14 cellular contexts compared by ENCODE assay signal in the genomic region with DNA sequence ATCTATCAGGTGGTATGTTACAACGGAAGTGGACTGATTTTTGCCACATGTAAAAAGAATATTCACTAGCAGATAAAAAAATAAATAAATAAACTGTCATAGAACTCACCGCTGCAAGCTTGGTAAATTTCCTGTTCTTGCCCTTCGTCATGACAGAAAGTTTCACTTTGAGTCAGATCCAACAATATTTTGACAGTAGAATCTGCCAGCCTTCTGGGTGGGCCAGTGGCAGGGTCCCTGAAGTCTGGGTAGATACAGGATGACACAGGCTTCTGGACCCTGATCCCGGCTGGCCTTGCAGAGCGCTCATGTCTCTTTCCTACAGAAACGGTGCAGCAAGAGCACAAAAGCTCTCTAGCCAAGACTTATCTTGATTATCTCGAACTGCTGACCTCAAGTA.
DNase-seq lines count a peak whose midpoint lies in the region; ATAC-seq and TF ChIP-seq lines count a peak whose summit lies in the region.
"Had no signal": no experiment of that assay in that cellular context is flagged by ENCODE, and none has a peak within 500 bp of the region (broad histone marks: within the 10 kb centered on the region; RNA-seq: fewer than 3 reads in every experiment).

No MANE protein-coding gene starts in this region.

- peaks cover 0 to 8% of the 10 kb centered on the region in 2 donors for H3K4me1 Mint-ChIP-seq in natural killer cell treated with Interleukin-12 subunit alpha and Interleukin-12 subunit beta and Interleukin-15 and Interleukin-18, amount 100 ng/mL, for 72 hours (ENCODE audit: low read depth in 2 of 2)
- no peaks in the 10 kb centered on the region for H3K4me1 Mint-ChIP-seq in natural killer cell
- peaks cover 7% of the 10 kb centered on the region for H3K4me1 Mint-ChIP-seq in stimulated activated memory B cell treated with anti-CD40 and anti-IgM and Interleukin-4, amounts not matched to agents 10 μg/mL and 1 μg/mL and 100 μg/mL, for 72 hours

- H3K27ac Mint-ChIP-seq in natural killer cell treated with Interleukin-12 subunit alpha and Interleukin-12 subunit beta and Interleukin-15 and Interleukin-18, amount 100 ng/mL, for 72 hours = no peak overlapping the region
- H3K27ac Mint-ChIP-seq in natural killer cell = no peak overlapping the region
- H3K27ac Mint-ChIP-seq in stimulated activated memory B cell treated with anti-CD40 and anti-IgM and Interleukin-4, amounts not matched to agents 10 μg/mL and 1 μg/mL and 100 μg/mL, for 72 hours = no peak overlapping the region

- H3K27me3 Mint-ChIP-seq in natural killer cell treated with Interleukin-12 subunit alpha and Interleukin-12 subunit beta and Interleukin-15 and Interleukin-18, amount 100 ng/mL, for 72 hours = no peaks in the 10 kb centered on the region
- peaks cover 0 to 2% of the 10 kb centered on the region in 2 donors for H3K27me3 Mint-ChIP-seq in natural killer cell (ENCODE audit: low read depth in 2 of 2)
- no peaks in the 10 kb centered on the region for H3K27me3 Mint-ChIP-seq in stimulated activated memory B cell treated with anti-CD40 and anti-IgM and Interleukin-4, amounts not matched to agents 10 μg/mL and 1 μg/mL and 100 μg/mL, for 72 hours

- ATAC-seq in natural killer cell treated with Interleukin-12 subunit alpha and Interleukin-12 subunit beta and Interleukin-15 and Interleukin-18, amount 100 ng/mL, for 72 hours = peak in 1 of 2 donors; percentile 70
- no peak for ATAC-seq in natural killer cell
- peak; percentile 81 for ATAC-seq in GM21723 (IDR thresholded peaks at IDR 0.05; ENCODE audit: unreplicated experiment)
- ATAC-seq in HG03378 (IDR thresholded peaks at IDR 0.05; ENCODE audit: unreplicated experiment) = peak; percentile 84
- ATAC-seq in stimulated activated memory B cell treated with anti-CD40 and anti-IgM and Interleukin-4, amounts not matched to agents 10 μg/mL and 1 μg/mL and 100 μg/mL, for 72 hours = peak; percentile 12
- ATAC-seq in left lobe of liver = no peak

- no peaks in the 10 kb centered on the region for H3K9me3 Mint-ChIP-seq in natural killer cell treated with Interleukin-12 subunit alpha and Interleukin-12 subunit beta and Interleukin-15 and Interleukin-18, amount 100 ng/mL, for 72 hours
- no peaks in the 10 kb centered on the region for H3K9me3 Mint-ChIP-seq in natural killer cell
- no peaks in the 10 kb centered on the region for H3K9me3 Mint-ChIP-seq in stimulated activated memory B cell treated with anti-CD40 and anti-IgM and Interleukin-4, amounts not matched to agents 10 μg/mL and 1 μg/mL and 100 μg/mL, for 72 hours

- no peak for TF ChIP-seq CTCF in natural killer cell (IDR thresholded peaks at IDR 0.05)

- no peaks in the 10 kb centered on the region for H3K36me3 Mint-ChIP-seq in natural killer cell treated with Interleukin-12 subunit alpha and Interleukin-12 subunit beta and Interleukin-15 and Interleukin-18, amount 100 ng/mL, for 72 hours
- H3K36me3 Mint-ChIP-seq in natural killer cell = no peaks in the 10 kb centered on the region
- no peaks in the 10 kb centered on the region for H3K36me3 Mint-ChIP-seq in stimulated activated memory B cell treated with anti-CD40 and anti-IgM and Interleukin-4, amounts not matched to agents 10 μg/mL and 1 μg/mL and 100 μg/mL, for 72 hours

- DNase-seq in natural killer cell treated with Interleukin-12 subunit alpha and Interleukin-12 subunit beta and Interleukin-15 and Interleukin-18, amount 100 ng/mL, for 72 hours (ENCODE audit: low spot score) = no peak
- DNase-seq in natural killer cell = no peak
- DNase-seq in left lobe of liver (ENCODE audit: low spot score) = no peak
- DNase-seq in NCI-H187 treated with DMSO at 0.1 percent for 48 hours (lab: John Stamatoyannopoulos, UW) = no peak
- no peak for DNase-seq in activated CD4-positive, alpha-beta T cell treated with anti-CD3 and anti-CD28 coated beads for 48 hours
- DNase-seq: activated CD4-positive, alpha-beta T cell treated with anti-CD3 and anti-CD28 coated beads for 1 hour; DMS153; NCI-H1930; occipital lobe; stimulated activated CD4-positive, alpha-beta T cell treated with anti-CD3 and anti-CD28 coated beads, Interleukin-15, amount 100 ng/mL, for 24 hours; stimulated activated CD8-positive, alpha-beta memory T cell treated with anti-CD3 and anti-CD28 coated beads, Interleukin-4, amount 100 ng/mL, for 48 hours had no signal

- H3K4me3 Mint-ChIP-seq in natural killer cell treated with Interleukin-12 subunit alpha and Interleukin-12 subunit beta and Interleukin-15 and Interleukin-18, amount 100 ng/mL, for 72 hours = peak overlapping the region; percentile 25
- no peak overlapping the region for H3K4me3 Mint-ChIP-seq in natural killer cell
- no peak overlapping the region for H3K4me3 Mint-ChIP-seq in stimulated activated memory B cell treated with anti-CD40 and anti-IgM and Interleukin-4, amounts not matched to agents 10 μg/mL and 1 μg/mL and 100 μg/mL, for 72 hours

- intact Hi-C loops in natural killer cell (cut with micrococcal nuclease) = no loop called here

Comparison
In these comparisons a context has a peak if more than half of its experiments do, and no peak if none do; other contexts are left out.
1. ATAC-seq: peak in GM21723 (single experiment), HG03378 (single experiment) and stimulated activated memory B cell treated with anti-CD40 and anti-IgM and Interleukin-4, amounts not matched to agents 10 μg/mL and 1 μg/mL and 100 μg/mL, for 72 hours (single experiment); none in natural killer cell (0 of 3) and left lobe of liver (single experiment).